In genomic region chr3:139916271-139916670, GRCh38 we compare ENCODE assay signal across 31 cellular contexts. TPM values are rescaled to one million over a fixed set of nuclear protein-coding genes. Genes with fewer than 3 reads are reported as not detected.
"Had no signal": no experiment of that assay in that cellular context is flagged by ENCODE, and none has a peak within 500 bp of the region (broad histone marks: within the 10 kb centered on the region; RNA-seq: fewer than 3 reads in every experiment).

No MANE protein-coding gene starts in this region.

- H3K9me3 ChIP-seq: adrenal gland, body of pancreas had no signal

- H3K36me3 Mint-ChIP-seq: activated CD4-positive, alpha-beta memory T cell treated with anti-CD3 and anti-CD28 coated beads for 36 hours had no signal

- H3K27ac ChIP-seq: adrenal gland, body of pancreas, KMS-11 had no signal

- H3K36me3 ChIP-seq: adrenal gland had no signal

- H3K4me3 ChIP-seq: adrenal gland, body of pancreas had no signal

- H3K4me1 Mint-ChIP-seq: activated CD4-positive, alpha-beta T cell treated with anti-CD3 and anti-CD28 coated beads, Interleukin-2, amount 10 ng/mL, durations not matched to agents 24 days and 14 days had no signal

- H3K4me1 ChIP-seq: adrenal gland, body of pancreas had no signal

- H3K27me3 ChIP-seq: adrenal gland, body of pancreas had no signal

- DNase-seq: activated CD4-positive, alpha-beta memory T cell treated with anti-CD3 and anti-CD28 coated beads for 36 hours; activated CD4-positive, alpha-beta T cell treated with anti-CD3 and anti-CD28 coated beads, Interleukin-2, amount 10 ng/mL, durations not matched to agents 24 days and 14 days; activated CD8-positive, alpha-beta memory T cell treated with anti-CD3 and anti-CD28 coated beads, Interleukin-2, amount 50 U/mL, for 4 hours; activated gamma-delta T cell treated with Interleukin-2 at 50 U/mL for 16 hours; activated naive CD4-positive, alpha-beta T cell treated with anti-CD3 and anti-CD28 coated beads for 36 hours; activated T-cell treated with anti-CD3 and anti-CD28 coated beads for 4 hours; activated T-cell treated with anti-CD3 and anti-CD28 coated beads, Interleukin-2, amount 50 U/mL, for 4 hours; adrenal gland; body of pancreas; caudate nucleus; cerebellar nuclear complex; NCI-H1092 treated with DMSO at 0.1 percent for 48 hours; NCI-H1417 treated with DMSO at 0.1 percent for 48 hours; NCI-H187 treated with DMSO at 0.1 percent for 48 hours; NCI-H2081; NCI-H2171 treated with DMSO at 0.1 percent for 48 hours; NCI-H2227 treated with DMSO at 0.1 percent for 48 hours; NCI-H446; NCI-H524; NCI-H774; SHP77; SW 1271; T-helper 1 cell; T-helper 2 cell; T-helper 9 cell had no signal

- H3K27ac Mint-ChIP-seq: activated CD4-positive, alpha-beta memory T cell treated with anti-CD3 and anti-CD28 coated beads for 36 hours; activated CD4-positive, alpha-beta T cell treated with anti-CD3 and anti-CD28 coated beads, Interleukin-2, amount 10 ng/mL, durations not matched to agents 24 days and 14 days; activated naive CD4-positive, alpha-beta T cell treated with anti-CD3 and anti-CD28 coated beads for 36 hours; activated naive CD4-positive, alpha-beta T cell treated with anti-CD3 and anti-CD28 coated beads, Interleukin-2, amount 50 U/mL, for 72 hours; activated T-helper 1 cell treated with anti-CD3 and anti-CD28 coated beads, Interleukin-12 subunit alpha, Interleukin-12 subunit beta, Interleukin-2, Interleukin-4 antibody, amounts not matched to agents 30 ng/mL and 10 ng/mL and 1 ng/mL, durations not matched to agents 14 hours and 24 hours and 36 hours had no signal

- H3K9me3 Mint-ChIP-seq: activated CD4-positive, alpha-beta memory T cell treated with anti-CD3 and anti-CD28 coated beads for 36 hours; activated naive CD4-positive, alpha-beta T cell treated with anti-CD3 and anti-CD28 coated beads for 36 hours; activated T-cell treated with anti-CD3 and anti-CD28 coated beads, Interleukin-2, amount 50 U/mL, for 4 hours had no signal

- H3K4me3 Mint-ChIP-seq: activated CD4-positive, alpha-beta memory T cell treated with anti-CD3 and anti-CD28 coated beads for 36 hours; activated CD4-positive, alpha-beta T cell treated with anti-CD3 and anti-CD28 coated beads, Interleukin-2, amount 10 ng/mL, durations not matched to agents 24 days and 14 days; activated naive CD4-positive, alpha-beta T cell treated with anti-CD3 and anti-CD28 coated beads for 36 hours; activated T-cell treated with anti-CD3 and anti-CD28 coated beads, Interleukin-2, amount 50 U/mL, for 4 hours; activated T-helper 1 cell treated with anti-CD3 and anti-CD28 coated beads, Interleukin-12 subunit alpha, Interleukin-12 subunit beta, Interleukin-2, Interleukin-4 antibody, amounts not matched to agents 30 ng/mL and 10 ng/mL and 1 ng/mL, durations not matched to agents 14 hours and 24 hours and 36 hours had no signal

- ATAC-seq: activated naive CD4-positive, alpha-beta T cell treated with anti-CD3 and anti-CD28 coated beads, Interleukin-2, amount 50 U/mL, for 72 hours; activated T-cell treated with anti-CD3 and anti-CD28 coated beads, Interleukin-2, amount 50 U/mL, for 4 hours; body of pancreas; Panc1; SK-N-SH treated with all-trans-retinoic acid at 6 μM for 48 hours had no signal

- H3K27me3 Mint-ChIP-seq: activated CD4-positive, alpha-beta memory T cell treated with anti-CD3 and anti-CD28 coated beads for 36 hours; activated CD4-positive, alpha-beta T cell treated with anti-CD3 and anti-CD28 coated beads, Interleukin-2, amount 10 ng/mL, durations not matched to agents 24 days and 14 days had no signal

RNA-seq across cellular contexts. Expression of gene CLSTN2, which starts 18.7 kb away (rescaled TPM):
- total RNA-seq: activated CD4-positive, alpha-beta memory T cell treated with anti-CD3 and anti-CD28 coated beads for 36 hours; activated CD4-positive, alpha-beta T cell treated with anti-CD3 and anti-CD28 coated beads, Interleukin-2, amount 10 ng/mL, durations not matched to agents 24 days and 14 days; activated naive CD4-positive, alpha-beta T cell treated with anti-CD3 and anti-CD28 coated beads for 36 hours; activated naive CD4-positive, alpha-beta T cell treated with anti-CD3 and anti-CD28 coated beads, Interleukin-2, amount 50 U/mL, for 72 hours; activated T-helper 1 cell treated with anti-CD3 and anti-CD28 coated beads, Interleukin-12 subunit alpha, Interleukin-12 subunit beta, Interleukin-2, Interleukin-4 antibody, amounts not matched to agents 30 ng/mL and 10 ng/mL and 1 ng/mL, durations not matched to agents 14 hours and 24 hours and 36 hours; SK-MEL-5 had no signal
